Comparison of ENCODE assay signal across 28 cellular contexts in genomic region chrX:110363241-110363640, GRCh38. TPM values are rescaled to one million over a fixed set of nuclear protein-coding genes. Genes with fewer than 3 reads are reported as not detected.
"Had no signal": no experiment of that assay in that cellular context is flagged by ENCODE, and none has a peak within 500 bp of the region (broad histone marks: within the 10 kb centered on the region; RNA-seq: fewer than 3 reads in every experiment).

No MANE protein-coding gene starts in this region.

- H3K27me3 Mint-ChIP-seq: effector memory CD8-positive, alpha-beta T cell; stimulated activated naive B cell treated with anti-CD40 and anti-IgM and Interleukin-4, amounts not matched to agents 10 μg/mL and 1 μg/mL and 100 μg/mL, for 72 hours; stimulated activated naive CD8-positive, alpha-beta T cell treated with anti-CD3 and anti-CD28 coated beads, Interleukin-15, Interleukin-2, amounts not matched to agents 100 ng/mL and 50 ng/mL, for 24 hours had no signal

- H3K4me1 ChIP-seq: pancreas, right lobe of liver, tibial nerve, upper lobe of left lung had no signal

- H3K4me1 Mint-ChIP-seq: mesothelial cell of epicardium; naive B cell; neural crest cell; stimulated activated naive B cell treated with anti-CD40 and anti-IgM and Interleukin-4, amounts not matched to agents 10 μg/mL and 1 μg/mL and 100 μg/mL, for 72 hours had no signal

- DNase-seq: cortex of kidney; effector memory CD8-positive, alpha-beta T cell; head of caudate nucleus; kidney; mesenchymal stem cell; mucosa of descending colon; naive B cell; pancreas; right lobe of liver; small intestine; stimulated activated CD4-positive, alpha-beta T cell treated with anti-CD3 and anti-CD28 coated beads, Interleukin-15, amount 100 ng/mL, for 24 hours; stimulated activated CD4-positive, alpha-beta T cell treated with anti-CD3 and anti-CD28 coated beads, Interleukin-2, amount 100 ng/mL, for 48 hours; stimulated activated naive B cell treated with anti-CD40 and anti-IgM and Interleukin-4, amounts not matched to agents 10 μg/mL and 1 μg/mL and 100 μg/mL, for 72 hours; upper lobe of left lung had no signal

- H3K4me3 ChIP-seq: lung, mucosa of descending colon, pancreas, right lobe of liver, thoracic aorta, tibial nerve, upper lobe of left lung had no signal

- H3K27ac ChIP-seq: neutrophil, pancreas, right lobe of liver, thoracic aorta, tibial nerve, upper lobe of left lung had no signal

- H3K4me3 Mint-ChIP-seq: effector memory CD8-positive, alpha-beta T cell; mesothelial cell of epicardium; naive B cell; natural killer cell treated with Interleukin-12 subunit alpha and Interleukin-12 subunit beta and Interleukin-15 and Interleukin-18, amount 100 ng/mL, for 72 hours; neural crest cell; stimulated activated naive B cell treated with anti-CD40 and anti-IgM and Interleukin-4, amounts not matched to agents 10 μg/mL and 1 μg/mL and 100 μg/mL, for 72 hours; stimulated activated naive CD8-positive, alpha-beta T cell treated with anti-CD3 and anti-CD28 coated beads, Interleukin-15, Interleukin-2, amounts not matched to agents 100 ng/mL and 50 ng/mL, for 24 hours had no signal

- H3K9me3 ChIP-seq: mucosa of descending colon, neutrophil, pancreas, right lobe of liver, thoracic aorta, tibial nerve, upper lobe of left lung had no signal

- FAIRE-seq: endometrium, frontal cortex, kidney, pancreas, small intestine, urothelium cell line had no signal

- H3K27ac Mint-ChIP-seq: effector memory CD8-positive, alpha-beta T cell; mesothelial cell of epicardium; natural killer cell treated with Interleukin-12 subunit alpha and Interleukin-12 subunit beta and Interleukin-15 and Interleukin-18, amount 100 ng/mL, for 72 hours; stimulated activated naive B cell treated with anti-CD40 and anti-IgM and Interleukin-4, amounts not matched to agents 10 μg/mL and 1 μg/mL and 100 μg/mL, for 72 hours; stimulated activated naive CD8-positive, alpha-beta T cell treated with anti-CD3 and anti-CD28 coated beads, Interleukin-15, Interleukin-2, amounts not matched to agents 100 ng/mL and 50 ng/mL, for 24 hours had no signal

- ATAC-seq: effector memory CD8-positive, alpha-beta T cell; left lobe of liver; mucosa of descending colon; natural killer cell treated with Interleukin-12 subunit alpha and Interleukin-12 subunit beta and Interleukin-15 and Interleukin-18, amount 100 ng/mL, for 72 hours; pancreas; right lobe of liver; stimulated activated naive B cell treated with anti-CD40 and anti-IgM and Interleukin-4, amounts not matched to agents 10 μg/mL and 1 μg/mL and 100 μg/mL, for 72 hours had no signal

- H3K36me3 Mint-ChIP-seq: mesothelial cell of epicardium; naive B cell; natural killer cell treated with Interleukin-12 subunit alpha and Interleukin-12 subunit beta and Interleukin-15 and Interleukin-18, amount 100 ng/mL, for 72 hours; stimulated activated naive B cell treated with anti-CD40 and anti-IgM and Interleukin-4, amounts not matched to agents 10 μg/mL and 1 μg/mL and 100 μg/mL, for 72 hours had no signal

- H3K27me3 ChIP-seq: neutrophil, right lobe of liver, upper lobe of left lung had no signal

- H3K9me3 Mint-ChIP-seq: effector memory CD8-positive, alpha-beta T cell; mesothelial cell of epicardium; natural killer cell treated with Interleukin-12 subunit alpha and Interleukin-12 subunit beta and Interleukin-15 and Interleukin-18, amount 100 ng/mL, for 72 hours; neural crest cell; stimulated activated naive B cell treated with anti-CD40 and anti-IgM and Interleukin-4, amounts not matched to agents 10 μg/mL and 1 μg/mL and 100 μg/mL, for 72 hours; stimulated activated naive CD8-positive, alpha-beta T cell treated with anti-CD3 and anti-CD28 coated beads, Interleukin-15, Interleukin-2, amounts not matched to agents 100 ng/mL and 50 ng/mL, for 24 hours had no signal

- H3K36me3 ChIP-seq: neutrophil, pancreas, right lobe of liver, thoracic aorta, tibial nerve, upper lobe of left lung had no signal

RNA-seq across cellular contexts. Expression of gene RTL9, which starts 4.6 kb away (rescaled TPM):
- total RNA-seq: dermis microvascular lymphatic vessel endothelial cell; glomerular endothelial cell; kidney; natural killer cell treated with Interleukin-12 subunit alpha and Interleukin-12 subunit beta and Interleukin-15 and Interleukin-18, amount 100 ng/mL, for 72 hours had no signal
